Comparison of ENCODE assay signal across 27 cellular contexts in genomic region chr5:147611483-147611882, GRCh38.
"Had no signal": no experiment of that assay in that cellular context is flagged by ENCODE, and none has a peak within 500 bp of the region (broad histone marks: within the 10 kb centered on the region; RNA-seq: fewer than 3 reads in every experiment).

No MANE protein-coding gene starts in this region.

- FAIRE-seq: endothelial cell of umbilical vein, keratinocyte had no signal

- H3K27ac Mint-ChIP-seq: endodermal cell; immature natural killer cell; nephron progenitor cell; stimulated activated naive B cell treated with anti-CD40 and anti-IgM and Interleukin-4, amounts not matched to agents 10 μg/mL and 1 μg/mL and 100 μg/mL, for 72 hours; stimulated activated naive CD8-positive, alpha-beta T cell treated with anti-CD3 and anti-CD28 coated beads, Interleukin-15, amount 100 ng/mL, for 72 hours had no signal

- H3K4me3 ChIP-seq: coronary artery, hepatocyte, lung, right atrium auricular region, sigmoid colon, skin epidermis, testis, tibial nerve had no signal

- H3K36me3 ChIP-seq: right atrium auricular region, sigmoid colon had no signal

- DNase-seq: effector CD4-positive, alpha-beta T cell; endodermal cell; erythroblast; foreskin melanocyte; head of caudate nucleus; immature natural killer cell; left cardiac atrium; left ventricle myocardium superior; mesenchymal stem cell; midbrain; naive B cell; nephron progenitor cell; posterior cingulate gyrus; sigmoid colon; stimulated activated CD4-positive, alpha-beta T cell treated with anti-CD3 and anti-CD28 coated beads, Interleukin-2, amount 100 ng/mL, for 24 hours; stimulated activated CD4-positive, alpha-beta T cell treated with anti-CD3 and anti-CD28 coated beads, Interleukin-4, amount 100 ng/mL, for 4 hours; stimulated activated naive B cell treated with anti-CD40 and anti-IgM and Interleukin-4, amounts not matched to agents 10 μg/mL and 1 μg/mL and 100 μg/mL, for 72 hours; stimulated activated naive CD8-positive, alpha-beta T cell treated with anti-CD3 and anti-CD28 coated beads, Interleukin-15, amount 100 ng/mL, for 72 hours; testis had no signal

- H3K27me3 Mint-ChIP-seq: naive B cell; stimulated activated naive B cell treated with anti-CD40 and anti-IgM and Interleukin-4, amounts not matched to agents 10 μg/mL and 1 μg/mL and 100 μg/mL, for 72 hours; stimulated activated naive CD8-positive, alpha-beta T cell treated with anti-CD3 and anti-CD28 coated beads, Interleukin-15, amount 100 ng/mL, for 72 hours had no signal

- H3K9me3 Mint-ChIP-seq: immature natural killer cell had no signal

- H3K4me1 ChIP-seq: right atrium auricular region, sigmoid colon, testis had no signal

- H3K4me1 Mint-ChIP-seq: immature natural killer cell; naive B cell; nephron progenitor cell; stimulated activated naive B cell treated with anti-CD40 and anti-IgM and Interleukin-4, amounts not matched to agents 10 μg/mL and 1 μg/mL and 100 μg/mL, for 72 hours; stimulated activated naive CD8-positive, alpha-beta T cell treated with anti-CD3 and anti-CD28 coated beads, Interleukin-15, amount 100 ng/mL, for 72 hours had no signal

- ATAC-seq: left cardiac atrium; left ventricle myocardium superior; stimulated activated naive B cell treated with anti-CD40 and anti-IgM and Interleukin-4, amounts not matched to agents 10 μg/mL and 1 μg/mL and 100 μg/mL, for 72 hours; stimulated activated naive CD8-positive, alpha-beta T cell treated with anti-CD3 and anti-CD28 coated beads, Interleukin-15, amount 100 ng/mL, for 72 hours had no signal

- H3K9me3 ChIP-seq: right atrium auricular region, sigmoid colon, testis, tibial nerve had no signal

- H3K27me3 ChIP-seq: hepatocyte, right atrium auricular region, sigmoid colon, testis, tibial nerve had no signal

- H3K4me3 Mint-ChIP-seq: endodermal cell; immature natural killer cell; naive B cell; nephron progenitor cell; stimulated activated naive B cell treated with anti-CD40 and anti-IgM and Interleukin-4, amounts not matched to agents 10 μg/mL and 1 μg/mL and 100 μg/mL, for 72 hours; stimulated activated naive CD8-positive, alpha-beta T cell treated with anti-CD3 and anti-CD28 coated beads, Interleukin-15, amount 100 ng/mL, for 72 hours had no signal
